1 cellular context compared by ENCODE assay signal in genomic region chr4:151165205-151166000, GRCh38.
TF ChIP-seq lines count a peak whose summit lies in the region.

No MANE protein-coding gene starts in this region.

TF ChIP-seq in SK-N-SH treated with all-trans-retinoic acid at 6 μM for 48 hours, 23 proteins besides CTCF, POLR2A, EP300 and RAD21 (continued from another document):
- TF ChIP-seq, protein P1, sequence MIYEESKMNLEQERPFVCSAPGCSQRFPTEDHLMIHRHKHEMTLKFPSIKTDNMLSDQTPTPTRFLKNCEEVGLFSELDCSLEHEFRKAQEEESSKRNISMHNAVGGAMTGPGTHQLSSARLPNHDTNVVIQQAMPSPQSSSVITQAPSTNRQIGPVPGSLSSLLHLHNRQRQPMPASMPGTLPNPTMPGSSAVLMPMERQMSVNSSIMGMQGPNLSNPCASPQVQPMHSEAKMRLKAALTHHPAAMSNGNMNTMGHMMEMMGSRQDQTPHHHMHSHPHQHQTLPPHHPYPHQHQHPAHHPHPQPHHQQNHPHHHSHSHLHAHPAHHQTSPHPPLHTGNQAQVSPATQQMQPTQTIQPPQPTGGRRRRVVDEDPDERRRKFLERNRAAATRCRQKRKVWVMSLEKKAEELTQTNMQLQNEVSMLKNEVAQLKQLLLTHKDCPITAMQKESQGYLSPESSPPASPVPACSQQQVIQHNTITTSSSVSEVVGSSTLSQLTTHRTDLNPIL (CRISPR knock-in tag; IDR thresholded peaks at IDR 0.05; ENCODE audit: low read depth): no peak
- TF ChIP-seq TSHZ2 (CRISPR knock-in tag; IDR thresholded peaks at IDR 0.05): no peak
- TF ChIP-seq, protein P2, sequence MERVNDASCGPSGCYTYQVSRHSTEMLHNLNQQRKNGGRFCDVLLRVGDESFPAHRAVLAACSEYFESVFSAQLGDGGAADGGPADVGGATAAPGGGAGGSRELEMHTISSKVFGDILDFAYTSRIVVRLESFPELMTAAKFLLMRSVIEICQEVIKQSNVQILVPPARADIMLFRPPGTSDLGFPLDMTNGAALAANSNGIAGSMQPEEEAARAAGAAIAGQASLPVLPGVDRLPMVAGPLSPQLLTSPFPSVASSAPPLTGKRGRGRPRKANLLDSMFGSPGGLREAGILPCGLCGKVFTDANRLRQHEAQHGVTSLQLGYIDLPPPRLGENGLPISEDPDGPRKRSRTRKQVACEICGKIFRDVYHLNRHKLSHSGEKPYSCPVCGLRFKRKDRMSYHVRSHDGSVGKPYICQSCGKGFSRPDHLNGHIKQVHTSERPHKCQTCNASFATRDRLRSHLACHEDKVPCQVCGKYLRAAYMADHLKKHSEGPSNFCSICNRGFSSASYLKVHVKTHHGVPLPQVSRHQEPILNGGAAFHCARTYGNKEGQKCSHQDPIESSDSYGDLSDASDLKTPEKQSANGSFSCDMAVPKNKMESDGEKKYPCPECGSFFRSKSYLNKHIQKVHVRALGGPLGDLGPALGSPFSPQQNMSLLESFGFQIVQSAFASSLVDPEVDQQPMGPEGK (CRISPR knock-in tag; IDR thresholded peaks at IDR 0.05; ENCODE audit: borderline replicate concordance): no peak
